ENCODE assay signal across 12 cellular contexts in the genomic region with DNA sequence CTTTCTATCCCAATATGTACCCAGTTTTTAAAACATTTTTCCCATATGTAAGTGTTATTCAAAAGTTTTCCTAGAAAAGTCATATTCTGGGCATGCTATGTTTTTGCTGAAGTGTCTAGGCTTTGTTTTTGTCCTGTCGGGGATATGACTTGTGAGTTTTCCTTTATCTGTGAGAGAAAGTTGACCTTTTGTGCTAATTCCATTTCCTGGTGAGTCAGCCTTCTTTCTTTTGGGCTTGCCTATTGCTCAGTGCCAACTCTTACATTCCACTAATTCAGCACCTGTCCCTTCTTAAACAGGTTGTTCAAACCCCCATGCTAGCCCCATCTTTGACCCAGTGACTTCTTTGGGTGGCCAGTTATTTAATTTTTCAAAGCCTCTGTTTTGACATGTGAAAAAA.
DNase-seq lines count a peak whose midpoint lies in the region; ATAC-seq and TF ChIP-seq lines count a peak whose summit lies in the region.
"Had no signal": no experiment of that assay in that cellular context is flagged by ENCODE, and none has a peak within 500 bp of the region (broad histone marks: within the 10 kb centered on the region; RNA-seq: fewer than 3 reads in every experiment).

No MANE protein-coding gene starts in this region.

- H3K27ac ChIP-seq in A673 (ENCODE audit: low read depth, low read length, poor library complexity, severe bottlenecking) (no peak overlapping the region), HUES48 (ENCODE audit: low read depth, low read length) (peak overlapping the region; percentile 31)

- H3K9ac ChIP-seq in HUES48 (ENCODE audit: low read depth, low read length) = no peak overlapping the region

- ATAC-seq in HG03175 (IDR thresholded peaks at IDR 0.05; ENCODE audit: unreplicated experiment) = no peak
- ATAC-seq in HG02970 (IDR thresholded peaks at IDR 0.05; ENCODE audit: low FRiP score, unreplicated experiment) = no peak

- no peaks in the 10 kb centered on the region for H3K36me3 ChIP-seq in A673 (ENCODE audit: insufficient read depth, low read length, poor library complexity, severe bottlenecking)
- no peaks in the 10 kb centered on the region for H3K36me3 ChIP-seq in HUES48 (ENCODE audit: control insufficient read depth, insufficient read depth, low read length)

- H3K4me3 ChIP-seq in A673 (ENCODE audit: low read depth, low read length, poor library complexity, severe bottlenecking) = no peak overlapping the region
- H3K4me3 ChIP-seq in HUES48 (ENCODE audit: low read depth, low read length) = no peak overlapping the region
- H3K4me3 ChIP-seq in cardiac fibroblast (replicated peaks in 1 of 2; ENCODE audit: low read depth in 2 of 2, low read length in 2 of 2) = no peak overlapping the region

- BruUV-seq in A673 (replicated peaks; lab: Mats Ljungman, UMichigan) = no TSS peak

- DNase-seq in A673 (ENCODE audit: low spot score) (peak; percentile 66), cardiac fibroblast (ENCODE audit: low read depth in 2 of 2) (peak; percentile 72 to 77), kidney glomerular epithelial cell (lab: John Stamatoyannopoulos, UW) (peak; percentile 24), inferior parietal cortex (ENCODE audit: extremely low spot score) (no peak), DMS79 treated with DMSO at 0.1 percent for 48 hours (lab: John Stamatoyannopoulos, UW) (no peak)
- DNase-seq: activated naive CD4-positive, alpha-beta T cell; AML-193; NCI-H774; stimulated activated CD4-positive, alpha-beta T cell treated with anti-CD3 and anti-CD28 coated beads, Interleukin-4, amount 100 ng/mL, for 4 hours had no signal

- CTCF ChIA-PET in A673 (lab: Charles Lee) = no interaction called here

- H3K27me3 ChIP-seq in A673 (replicated peaks; ENCODE audit: insufficient read depth, low read depth, low read length, poor library complexity) (no peaks in the 10 kb centered on the region), HUES48 (ENCODE audit: control insufficient read depth, insufficient read depth, low read length) (no peaks in the 10 kb centered on the region)

- no peak for TF ChIP-seq CTCF in A673 (conservative IDR thresholded peaks at IDR 0.05; ENCODE audit: low read depth, low read length)
- no peak for TF ChIP-seq CTCF in cardiac fibroblast (IDR thresholded peaks at IDR 0.05; ENCODE audit: low read depth, low read length)

- H3K9me3 ChIP-seq in A673 (ENCODE audit: low read depth, low read length, poor library complexity, severe bottlenecking) = peaks cover 10% of the 10 kb centered on the region
- H3K9me3 ChIP-seq in HUES48 (ENCODE audit: control insufficient read depth, insufficient read depth, low read length) = peaks cover 6% of the 10 kb centered on the region

- peaks cover 6% of the 10 kb centered on the region for H3K4me1 ChIP-seq in A673 (ENCODE audit: insufficient read depth, low read length, poor library complexity, severe bottlenecking)
- H3K4me1 ChIP-seq in HUES48 (ENCODE audit: control insufficient read depth, insufficient read depth, low read length) = 0 out of 2 replicates have a peak, but pooled peaks cover 11% of the 10 kb centered on the region

- intact Hi-C loops in A673 (cut with micrococcal nuclease; ENCODE audit: unreplicated experiment) = no loop called here

- POLR2A ChIA-PET in A673 (lab: Charles Lee; ENCODE audit: low non-redundant PET) = no interaction called here

Comparison
In these comparisons a context has a peak if more than half of its experiments do, and no peak if none do; other contexts are left out.
1. DNase-seq: peak in A673 (single experiment), cardiac fibroblast (2 of 2) and kidney glomerular epithelial cell (single experiment); none in inferior parietal cortex (single experiment) and DMS79 treated with DMSO at 0.1 percent for 48 hours (single experiment).